In genomic region chr17:21286066-21286770, GRCh38 we compare ENCODE assay signal across 8 cellular contexts. TPM values are rescaled to one million over a fixed set of nuclear protein-coding genes. Genes with fewer than 3 reads are reported as not detected.
A peak's percentile ranks its signal among the peaks of the same experiment; 100 is the strongest.
DNase-seq lines count a peak whose midpoint lies in the region; ATAC-seq, FAIRE-seq and TF ChIP-seq lines count a peak whose summit lies in the region.

No MANE protein-coding gene starts in this region.

- H3K79me2 ChIP-seq in PC-9 (ENCODE audit: low read depth): peaks cover 56% of the 10 kb centered on the region
- peaks cover 61% of the 10 kb centered on the region for H3K79me2 ChIP-seq in keratinocyte (ENCODE audit: control insufficient read depth, insufficient read depth, low read length)

- H3K9me2 ChIP-seq in PC-9 (ENCODE audit: insufficient read depth): no peaks in the 10 kb centered on the region

- H3K4me2 ChIP-seq in PC-9 (peak overlapping the region; percentile 97), keratinocyte (ENCODE audit: control insufficient read depth, extremely low read depth, insufficient read depth, low read depth, low read length) (peak overlapping the region; percentile 93)

- H3K27me3 Mint-ChIP-seq in CD4-positive, CD25-positive, alpha-beta regulatory T cell: no peaks in the 10 kb centered on the region

- BruUV-seq in PC-9 (replicated peaks; lab: Mats Ljungman, UMichigan): TSS peak; percentile 85

- no peak for TF ChIP-seq CTCF in PC-9 (conservative IDR thresholded peaks at IDR 0.05)
- peak in 1 of 3 experiments; percentile 10 for TF ChIP-seq CTCF in keratinocyte (optimal IDR thresholded peaks at IDR 0.05 in 1 of 3, IDR thresholded peaks at IDR 0.05 in 1 of 3, conservative IDR thresholded peaks at IDR 0.05 in 1 of 3; ENCODE audit: extremely low read depth in 1 of 3, insufficient read depth in 2 of 3, low read length in 3 of 3)

- WGBS in small intestine, 3 donors: 2 to 7% (median 3%) methylated on average over 16 of the region's 16 CpGs

- H3K4me1 Mint-ChIP-seq in CD4-positive, CD25-positive, alpha-beta regulatory T cell: peaks cover 0 to 62% (median 38%) of the 10 kb centered on the region in 4 donors

- intact Hi-C loops in PC-9 (cut with micrococcal nuclease; ENCODE audit: unreplicated experiment): loop anchor here (2.0 to 5.0 kb wide), 4 partner anchors 34 to 243 kb away; partner anchors contain the start of genes DHRS7B, NATD1 and USP22

- no peaks in the 10 kb centered on the region for H3K9me3 ChIP-seq in CD4-positive, CD25-positive, alpha-beta regulatory T cell (ENCODE audit: control insufficient read depth in 2 of 2, low read length in 2 of 2)
- H3K9me3 ChIP-seq in PC-9 (ENCODE audit: insufficient read depth, low read depth) (no peaks in the 10 kb centered on the region), keratinocyte (ENCODE audit: control insufficient read depth, low read depth, low read length) (no peaks in the 10 kb centered on the region), small intestine (ENCODE audit: control insufficient read depth, low read depth) (no peaks in the 10 kb centered on the region)

- peak overlapping the region; percentile 96 to 97 (median 96) for H3K4me3 Mint-ChIP-seq in CD4-positive, CD25-positive, alpha-beta regulatory T cell

- peaks cover 44% of the 10 kb centered on the region for H3F3A ChIP-seq in PC-9 (ENCODE audit: insufficient read depth, low read depth)

- dilution Hi-C loops in keratinocyte (cut with MboI; ENCODE audit: extremely low pct_ligation_motif_present, low sequenced_read_pairs): no loop called here

- peaks cover 7% of the 10 kb centered on the region for H3K9me1 ChIP-seq in keratinocyte (ENCODE audit: control insufficient read depth, extremely low read depth, insufficient read depth, low read length)

- CTCF ChIA-PET in PC-9 (lab: Charles Lee): interaction anchor here (1.0 to 1.6 kb wide), 2 partner anchors 10 to 171 kb away, joined by 3 to 7 read pairs; no protein-coding TSS in a partner anchor

- H3K4me3 ChIP-seq in CD4-positive, CD25-positive, alpha-beta regulatory T cell (ENCODE audit: low read depth, low read length): peak overlapping the region; percentile 92
- H3K4me3 ChIP-seq in PC-9: peak overlapping the region; percentile 76
- H3K4me3 ChIP-seq in keratinocyte (ENCODE audit: control insufficient read depth in 2 of 3, extremely low read depth in 1 of 3, insufficient read depth in 2 of 3, low read depth in 1 of 3, low read length in 3 of 3): peak overlapping the region; percentile 77 to 86 (median 78)
- peak overlapping the region; percentile 84 to 95 for H3K4me3 ChIP-seq in small intestine (ENCODE audit: low read depth in 1 of 2, low read length in 2 of 2)

- peaks cover 15% of the 10 kb centered on the region for H4K20me1 ChIP-seq in PC-9 (ENCODE audit: insufficient read depth)
- H4K20me1 ChIP-seq in keratinocyte (ENCODE audit: control insufficient read depth, extremely low read depth, insufficient read depth, low read length): peaks cover 12% of the 10 kb centered on the region

- peak overlapping the region; percentile 85 to 98 (median 97) for H3K27ac Mint-ChIP-seq in CD4-positive, CD25-positive, alpha-beta regulatory T cell

- peaks cover 60% of the 10 kb centered on the region for H3K4me1 ChIP-seq in CD4-positive, CD25-positive, alpha-beta regulatory T cell (ENCODE audit: control insufficient read depth, insufficient read depth, low read length, poor library complexity, severe bottlenecking)
- H3K4me1 ChIP-seq in PC-9 (replicated peaks; ENCODE audit: insufficient read depth) (peaks cover 46% of the 10 kb centered on the region), keratinocyte (ENCODE audit: control insufficient read depth, extremely low read depth, insufficient read depth, low read length) (peaks cover 57% of the 10 kb centered on the region), small intestine (ENCODE audit: control insufficient read depth in 2 of 2, insufficient read depth in 1 of 2, low read depth in 1 of 2, low read length in 1 of 2) (peaks cover 9 to 15% of the 10 kb centered on the region in 2 donors)

- no peak overlapping the region for H2AFZ ChIP-seq in PC-9
- H2AFZ ChIP-seq in keratinocyte (ENCODE audit: control insufficient read depth, low read length): no peak overlapping the region

- peak overlapping the region; percentile 83 for H3K9ac ChIP-seq in keratinocyte (ENCODE audit: control insufficient read depth, extremely low read depth, insufficient read depth, low read length)

- no peaks in the 10 kb centered on the region for H3K36me3 ChIP-seq in CD4-positive, CD25-positive, alpha-beta regulatory T cell (ENCODE audit: control insufficient read depth, insufficient read depth, low read length)
- H3K36me3 ChIP-seq in PC-9 (ENCODE audit: low read depth) (no peaks in the 10 kb centered on the region), keratinocyte (ENCODE audit: control insufficient read depth in 2 of 2, extremely low read depth in 1 of 2, insufficient read depth in 2 of 2, low read length in 2 of 2) (peaks cover 0 to 1% of the 10 kb centered on the region in 2 experiments), small intestine (ENCODE audit: control insufficient read depth in 2 of 2, insufficient read depth in 2 of 2, low read length in 2 of 2) (no peaks in the 10 kb centered on the region)

- H3K27me3 ChIP-seq in CD4-positive, CD25-positive, alpha-beta regulatory T cell (ENCODE audit: control insufficient read depth, insufficient read depth, low read length): no peaks in the 10 kb centered on the region
- H3K27me3 ChIP-seq in PC-9 (ENCODE audit: insufficient read depth, low read depth) (no peaks in the 10 kb centered on the region), keratinocyte (ENCODE audit: control insufficient read depth, extremely low read depth, insufficient read depth, low read length) (no peaks in the 10 kb centered on the region), small intestine (ENCODE audit: control insufficient read depth in 2 of 2, insufficient read depth in 2 of 2, low read length in 2 of 2) (no peaks in the 10 kb centered on the region)

- ATAC-seq in CD4-positive, CD25-positive, alpha-beta regulatory T cell (ENCODE audit: low read depth in 2 of 2): no peak
- ATAC-seq in GM21786 (IDR thresholded peaks at IDR 0.05; ENCODE audit: unreplicated experiment) (no peak), HG03135 (IDR thresholded peaks at IDR 0.05; ENCODE audit: unreplicated experiment) (no peak)

- H3K36me3 Mint-ChIP-seq in CD4-positive, CD25-positive, alpha-beta regulatory T cell: peaks cover 2% of the 10 kb centered on the region

- FAIRE-seq in keratinocyte (lab: Jason Lieb, UNC) (peak; percentile 86), small intestine (lab: Jason Lieb, UNC) (peak; percentile 33)

- peak overlapping the region; percentile 97 for H3K27ac ChIP-seq in CD4-positive, CD25-positive, alpha-beta regulatory T cell (ENCODE audit: insufficient read depth, low read length, poor library complexity, severe bottlenecking)
- peak overlapping the region; percentile 96 for H3K27ac ChIP-seq in PC-9
- H3K27ac ChIP-seq in keratinocyte (ENCODE audit: control insufficient read depth, insufficient read depth, low read length): peak overlapping the region; percentile 79
- peak overlapping the region; percentile 91 to 92 for H3K27ac ChIP-seq in small intestine (ENCODE audit: low read depth in 1 of 2, low read length in 1 of 2)

- DNase-seq in CD4-positive, CD25-positive, alpha-beta regulatory T cell: no peak
- DNase-seq in HT-29 (ENCODE audit: low spot score) (peak; percentile 81), PC-9 (peak; percentile 93 to 97), brain pericyte (ENCODE audit: low read depth, low spot score) (peak; percentile 95), keratinocyte (ENCODE audit: low read depth, low spot score) (no peak), small intestine (peak; percentile 95)

- POLR2A ChIA-PET in PC-9 (lab: Charles Lee; ENCODE audit: unreplicated experiment): interaction anchor here (0.5 to 1.4 kb wide), 5 partner anchors 9 to 1309 kb away, joined by 3 to 8 read pairs (median 4); partner anchors contain the start of genes AKAP10, DHRS7B and USP22

- no peaks in the 10 kb centered on the region for H3K9me3 Mint-ChIP-seq in CD4-positive, CD25-positive, alpha-beta regulatory T cell

RNA-seq across cellular contexts. Expression of gene MAP2K3, which starts 1.7 kb away (rescaled TPM):
- total RNA-seq in CD4-positive, CD25-positive, alpha-beta regulatory T cell: 70.6 TPM
- 10 to 100 TPM; 63.4 to 71.9 (median 68.3) TPM for polyA plus RNA-seq in CD4-positive, CD25-positive, alpha-beta regulatory T cell
- total RNA-seq in HT-29 (2014; rRNA removed; shearing (Covaris generic)): 65.0 and 89.9 TPM in 2 replicates
- total RNA-seq in PC-9 (2021): 89.2 and 98.1 TPM in 2 replicates
- polyA plus RNA-seq in keratinocyte: 19.0 to 70.2 TPM (median 22.4 TPM) in 3 replicates
- polyA plus RNA-seq in keratinocyte (2011; ENCODE audit: low read depth): 41.8 TPM
- polyA plus RNA-seq in keratinocyte (2011; cell fraction: cytosol; rRNA removed): 33.6 and 51.5 TPM in 2 replicates
- 46.5 and 55.1 TPM in 2 replicates for polyA plus RNA-seq in keratinocyte (2011; cell fraction: nucleus; rRNA removed)
- 56.4 and 72.9 TPM in 2 replicates for polyA plus RNA-seq in keratinocyte (2012; ENCODE audit: low replicate concordance)
- 23.0 to 102 TPM (median 29.5 TPM) in 3 replicates for polyA minus RNA-seq in keratinocyte
- polyA minus RNA-seq in keratinocyte (2011; cell fraction: cytosol; rRNA and poly(A)+ RNA removed): 36.1 TPM
- polyA minus RNA-seq in keratinocyte (2011; cell fraction: nucleus; rRNA and poly(A)+ RNA removed): 21.7 and 28.8 TPM in 2 replicates
- polyA plus RNA-seq in small intestine: 10 to 100 TPM; 49.7 to 98.2 (median 97.8) TPM

RNA-seq across cellular contexts. Expression of gene NATD1, which starts 33.0 kb away (rescaled TPM):
- 12.7 TPM for total RNA-seq in CD4-positive, CD25-positive, alpha-beta regulatory T cell
- 1 to 10 TPM; 2.8 to 4.6 (median 2.8) TPM for polyA plus RNA-seq in CD4-positive, CD25-positive, alpha-beta regulatory T cell
- 0.97 and 1.1 TPM in 2 replicates for total RNA-seq in HT-29 (2014; rRNA removed; shearing (Covaris generic))
- total RNA-seq in PC-9 (2021): 5.3 and 5.4 TPM in 2 replicates
- polyA plus RNA-seq in keratinocyte (1.5 to 3.3 TPM (median 3.1 TPM) in 3 replicates), small intestine (1 to 10 TPM; 2.4 to 2.9 (median 2.8) TPM)
- polyA plus RNA-seq in keratinocyte (2011; ENCODE audit: low read depth): 0.77 TPM
- polyA plus RNA-seq in keratinocyte (2011; cell fraction: cytosol; rRNA removed): 3.7 and 5.3 TPM in 2 replicates
- polyA plus RNA-seq in keratinocyte (2011; cell fraction: nucleus; rRNA removed): 4.3 and 5.8 TPM in 2 replicates
- polyA plus RNA-seq in keratinocyte (2012; ENCODE audit: low replicate concordance): 3.6 and 4.2 TPM in 2 replicates
- 2.1 to 6.0 TPM (median 4.2 TPM) in 3 replicates for polyA minus RNA-seq in keratinocyte
- 5.2 TPM for polyA minus RNA-seq in keratinocyte (2011; cell fraction: cytosol; rRNA and poly(A)+ RNA removed)
- 3.5 and 4.3 TPM in 2 replicates for polyA minus RNA-seq in keratinocyte (2011; cell fraction: nucleus; rRNA and poly(A)+ RNA removed)

Comparison
In these comparisons a context has a peak if more than half of its experiments do, and no peak if none do; other contexts are left out.
1. DNase-seq: peak in HT-29 (single experiment), PC-9 (2 of 2), brain pericyte (single experiment) and small intestine (single experiment); none in CD4-positive, CD25-positive, alpha-beta regulatory T cell (0 of 3) and keratinocyte (single experiment).
2. Peak in every context shown above with its lines, with median percentiles within 50 percentile points of each other: H3K27ac ChIP-seq and H3K4me3 ChIP-seq.